ENCODE assay signal across 8 cellular contexts in the genomic region with DNA sequence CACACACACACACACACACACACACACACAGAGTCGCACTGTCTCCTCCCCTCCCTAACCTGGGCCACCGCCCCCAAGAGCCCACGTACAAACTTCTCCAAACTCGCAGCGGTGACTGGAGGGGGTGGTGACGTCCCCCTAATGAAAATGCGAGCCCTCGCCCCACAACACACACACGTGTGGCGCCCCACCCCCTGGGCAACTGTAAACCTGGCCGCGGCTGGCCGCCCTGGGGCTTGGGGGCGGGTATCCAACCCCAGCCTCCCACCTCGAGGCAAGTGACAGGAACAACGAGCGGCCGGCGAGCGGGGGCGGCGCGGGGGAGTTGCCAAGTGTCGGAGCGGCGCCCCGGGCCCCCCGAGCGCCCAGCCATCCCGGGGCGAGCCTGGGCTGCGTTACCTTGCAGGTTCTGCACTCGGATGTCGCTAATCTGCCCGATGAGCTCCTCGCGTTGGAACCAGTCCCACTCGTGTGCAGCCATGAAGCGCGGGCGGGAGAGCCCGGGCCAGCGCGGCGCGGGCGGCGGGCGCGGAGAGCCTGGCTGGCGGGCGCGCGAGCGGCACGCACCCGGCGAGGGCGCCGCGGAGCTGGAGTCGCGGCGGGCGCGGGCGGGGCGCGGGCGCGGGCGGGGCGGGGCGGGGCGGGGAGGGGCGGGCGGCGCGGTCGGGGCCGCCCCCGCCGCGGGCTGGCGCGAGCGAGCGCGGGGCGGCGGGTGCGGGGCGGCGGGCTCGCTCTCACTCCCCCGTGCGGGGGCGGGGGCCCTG. TPM values are rescaled to one million over a fixed set of nuclear protein-coding genes. Genes with fewer than 3 reads are reported as not detected.
A peak's percentile ranks its signal among the peaks of the same experiment; 100 is the strongest.
DNase-seq lines count a peak whose midpoint lies in the region; ATAC-seq and TF ChIP-seq lines count a peak whose summit lies in the region.

A gene with protein sequence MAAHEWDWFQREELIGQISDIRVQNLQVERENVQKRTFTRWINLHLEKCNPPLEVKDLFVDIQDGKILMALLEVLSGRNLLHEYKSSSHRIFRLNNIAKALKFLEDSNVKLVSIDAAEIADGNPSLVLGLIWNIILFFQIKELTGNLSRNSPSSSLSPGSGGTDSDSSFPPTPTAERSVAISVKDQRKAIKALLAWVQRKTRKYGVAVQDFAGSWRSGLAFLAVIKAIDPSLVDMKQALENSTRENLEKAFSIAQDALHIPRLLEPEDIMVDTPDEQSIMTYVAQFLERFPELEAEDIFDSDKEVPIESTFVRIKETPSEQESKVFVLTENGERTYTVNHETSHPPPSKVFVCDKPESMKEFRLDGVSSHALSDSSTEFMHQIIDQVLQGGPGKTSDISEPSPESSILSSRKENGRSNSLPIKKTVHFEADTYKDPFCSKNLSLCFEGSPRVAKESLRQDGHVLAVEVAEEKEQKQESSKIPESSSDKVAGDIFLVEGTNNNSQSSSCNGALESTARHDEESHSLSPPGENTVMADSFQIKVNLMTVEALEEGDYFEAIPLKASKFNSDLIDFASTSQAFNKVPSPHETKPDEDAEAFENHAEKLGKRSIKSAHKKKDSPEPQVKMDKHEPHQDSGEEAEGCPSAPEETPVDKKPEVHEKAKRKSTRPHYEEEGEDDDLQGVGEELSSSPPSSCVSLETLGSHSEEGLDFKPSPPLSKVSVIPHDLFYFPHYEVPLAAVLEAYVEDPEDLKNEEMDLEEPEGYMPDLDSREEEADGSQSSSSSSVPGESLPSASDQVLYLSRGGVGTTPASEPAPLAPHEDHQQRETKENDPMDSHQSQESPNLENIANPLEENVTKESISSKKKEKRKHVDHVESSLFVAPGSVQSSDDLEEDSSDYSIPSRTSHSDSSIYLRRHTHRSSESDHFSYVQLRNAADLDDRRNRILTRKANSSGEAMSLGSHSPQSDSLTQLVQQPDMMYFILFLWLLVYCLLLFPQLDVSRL (minus strand): TSS at position 597 of the 764 bp plus-strand sequence. CDS start 116 bp downstream, at position 481.

- H3K4me3 ChIP-seq in GM12864 (ENCODE audit: low read depth, low read length) (peak within 1 kb of the TSS; percentile 65), duodenal mucosa (ENCODE audit: low read depth in 1 of 2, low read length in 2 of 2) (peak within 1 kb of the TSS; percentile 77), mesenchymal stem cell (ENCODE audit: insufficient read depth in 1 of 2, low read depth in 1 of 2, low read length in 2 of 2) (peak within 1 kb of the TSS; percentile 75 to 85)

- no peak within 1 kb of the TSS for H2AFZ ChIP-seq in mesenchymal stem cell (ENCODE audit: low read depth, low read length)

- peaks cover 19% of the 10 kb centered on the region for H3K4me1 Mint-ChIP-seq in WTC11
- H3K4me1 Mint-ChIP-seq in stimulated activated naive CD8-positive, alpha-beta T cell treated with anti-CD3 and anti-CD28 coated beads, Interleukin-15, amount 100 ng/mL, for 72 hours: peaks cover 25% of the 10 kb centered on the region

- WGBS in mesenchymal stem cell: 2% methylated on average over 35 of the region's 98 CpGs

- peaks cover under 1 to 32% of the 10 kb centered on the region in 2 donors for H3K4me1 ChIP-seq in duodenal mucosa (ENCODE audit: control insufficient read depth in 1 of 2, insufficient read depth in 2 of 2, low read length in 2 of 2)
- H3K4me1 ChIP-seq in mesenchymal stem cell (ENCODE audit: control insufficient read depth, insufficient read depth, low read depth, low read length): peaks cover 45% of the 10 kb centered on the region

- TF ChIP-seq RAD21 in Ishikawa (IDR thresholded peaks at IDR 0.05; ENCODE audit: low read depth): no peak

- no peak within 1 kb of the TSS for H4K8ac ChIP-seq in mesenchymal stem cell (ENCODE audit: low read length)

- H3K27ac Mint-ChIP-seq in WTC11: no peak within 1 kb of the TSS
- peak within 1 kb of the TSS in 1 of 2 donors; percentile 5 for H3K27ac Mint-ChIP-seq in stimulated activated naive CD8-positive, alpha-beta T cell treated with anti-CD3 and anti-CD28 coated beads, Interleukin-15, amount 100 ng/mL, for 72 hours

- H3K27me3 Mint-ChIP-seq in WTC11 (ENCODE audit: low read depth): peaks cover 38% of the 10 kb centered on the region
- H3K27me3 Mint-ChIP-seq in stimulated activated naive CD8-positive, alpha-beta T cell treated with anti-CD3 and anti-CD28 coated beads, Interleukin-15, amount 100 ng/mL, for 72 hours: peaks cover 65% of the 10 kb centered on the region

- peak within 1 kb of the TSS; percentile 24 for H2BK120ac ChIP-seq in mesenchymal stem cell (ENCODE audit: low read depth, low read length)

- TF ChIP-seq EP300 in Ishikawa (IDR thresholded peaks at IDR 0.05; ENCODE audit: borderline replicate concordance): no peak

- H2AK5ac ChIP-seq in mesenchymal stem cell (ENCODE audit: low read length, severe bottlenecking): peak within 1 kb of the TSS; percentile 74

- H3K27me3 ChIP-seq in duodenal mucosa (ENCODE audit: control insufficient read depth in 1 of 2, insufficient read depth in 2 of 2, low read length in 2 of 2) (no peaks in the 10 kb centered on the region), mesenchymal stem cell (ENCODE audit: control insufficient read depth in 1 of 2, insufficient read depth in 1 of 2, low read length in 2 of 2) (peaks cover 0 to 49% of the 10 kb centered on the region in 2 experiments)

- DNase-seq in GM12864 (ENCODE audit: low read depth) (no peak), WTC11 (ENCODE audit: low spot score) (peak; percentile 59), mesenchymal stem cell (peak; percentile 28), DMS114 treated with DMSO at 0.1 percent for 48 hours (lab: John Stamatoyannopoulos, UW; ENCODE audit: unreplicated experiment) (no peak)
- DNase-seq in stimulated activated naive CD8-positive, alpha-beta T cell treated with anti-CD3 and anti-CD28 coated beads, Interleukin-15, amount 100 ng/mL, for 72 hours: peak; percentile 25 to 26

- peak within 1 kb of the TSS; percentile 65 for H4K91ac ChIP-seq in mesenchymal stem cell (ENCODE audit: low read length)

- peak within 1 kb of the TSS in 1 of 2 experiments; percentile 37 for H2BK12ac ChIP-seq in mesenchymal stem cell (ENCODE audit: low read length in 2 of 2)

- H3K23ac ChIP-seq in mesenchymal stem cell (ENCODE audit: low read length in 2 of 2): peak within 1 kb of the TSS in 1 of 2 experiments; percentile 23

- peak within 1 kb of the TSS; percentile 40 to 84 for H3K18ac ChIP-seq in mesenchymal stem cell (ENCODE audit: low read depth in 1 of 2, low read length in 2 of 2)

- no peaks in the 10 kb centered on the region for H3K36me3 Mint-ChIP-seq in WTC11

- peak within 1 kb of the TSS; percentile 22 for H2BK5ac ChIP-seq in mesenchymal stem cell (ENCODE audit: low read depth, low read length, poor library complexity, severe bottlenecking)

- peak; percentile 55 for ATAC-seq in WTC11
- peak; percentile 58 for ATAC-seq in stimulated activated naive CD8-positive, alpha-beta T cell treated with anti-CD3 and anti-CD28 coated beads, Interleukin-15, amount 100 ng/mL, for 72 hours

- peak within 1 kb of the TSS; percentile 93 for H3K4me2 ChIP-seq in mesenchymal stem cell (ENCODE audit: low read length, poor library complexity, severe bottlenecking)

- CTCF ChIA-PET in WTC11 (lab: Charles Lee): interaction anchor here (0.6 to 1.6 kb wide), 4 partner anchors 41 to 1190 kb away, joined by 3 to 10 read pairs (median 4); no protein-coding TSS in a partner anchor

- H2BK15ac ChIP-seq in mesenchymal stem cell (ENCODE audit: low read depth, poor library complexity, severe bottlenecking): peak within 1 kb of the TSS; percentile 83

- H3K27ac ChIP-seq in 22Rv1 (peak within 1 kb of the TSS; percentile 80), duodenal mucosa (ENCODE audit: low read depth, low read length) (peak within 1 kb of the TSS; percentile 67), mesenchymal stem cell (ENCODE audit: low read length, poor library complexity, severe bottlenecking) (peak within 1 kb of the TSS; percentile 38)

- peak within 1 kb of the TSS; percentile 63 to 69 for H3K9ac ChIP-seq in duodenal mucosa (ENCODE audit: low read depth in 1 of 2, low read length in 2 of 2)
- peak within 1 kb of the TSS; percentile 60 for H3K9ac ChIP-seq in mesenchymal stem cell (ENCODE audit: low read length)

- no peaks in the 10 kb centered on the region for H3K9me3 ChIP-seq in duodenal mucosa (ENCODE audit: control insufficient read depth in 1 of 2, low read length in 2 of 2)
- no peaks in the 10 kb centered on the region for H3K9me3 ChIP-seq in mesenchymal stem cell (ENCODE audit: control insufficient read depth, low read length)

- H3K14ac ChIP-seq in mesenchymal stem cell (ENCODE audit: low read length in 2 of 2): no peak within 1 kb of the TSS

- POLR2A ChIA-PET in WTC11 (lab: Charles Lee): no interaction called here

- peak within 1 kb of the TSS; percentile 79 for H3K4me3 Mint-ChIP-seq in WTC11
- peak within 1 kb of the TSS; percentile 74 to 81 for H3K4me3 Mint-ChIP-seq in stimulated activated naive CD8-positive, alpha-beta T cell treated with anti-CD3 and anti-CD28 coated beads, Interleukin-15, amount 100 ng/mL, for 72 hours

- no peak for TF ChIP-seq CTCF in 22Rv1 (IDR thresholded peaks at IDR 0.05)
- TF ChIP-seq CTCF in GM12864 (IDR thresholded peaks at IDR 0.05; ENCODE audit: low read depth, low read length, missing control alignments): no peak
- TF ChIP-seq CTCF in WTC11 (IDR thresholded peaks at IDR 0.05): no peak

- no peaks in the 10 kb centered on the region for H3K9me3 Mint-ChIP-seq in WTC11
- no peaks in the 10 kb centered on the region for H3K9me3 Mint-ChIP-seq in stimulated activated naive CD8-positive, alpha-beta T cell treated with anti-CD3 and anti-CD28 coated beads, Interleukin-15, amount 100 ng/mL, for 72 hours

- H3K4ac ChIP-seq in mesenchymal stem cell (ENCODE audit: low read depth in 1 of 2, low read length in 2 of 2): peak within 1 kb of the TSS in 1 of 2 experiments; percentile 27

- peaks cover 6% of the 10 kb centered on the region for H3K79me1 ChIP-seq in mesenchymal stem cell (replicated peaks; ENCODE audit: low read length, poor library complexity, severe bottlenecking)

- H3K36me3 ChIP-seq in duodenal mucosa (ENCODE audit: control insufficient read depth in 1 of 2, insufficient read depth in 2 of 2, low read length in 2 of 2) (no peaks in the 10 kb centered on the region), mesenchymal stem cell (ENCODE audit: control insufficient read depth in 1 of 2, insufficient read depth in 2 of 2, low read depth in 1 of 2, low read length in 2 of 2) (peaks cover 0 to 7% of the 10 kb centered on the region in 2 experiments)

TF ChIP-seq in Ishikawa, 13 proteins besides CTCF, POLR2A, EP300 and RAD21 (continues in another document):
- TF ChIP-seq FOXM1 (IDR thresholded peaks at IDR 0.05; ENCODE audit: borderline replicate concordance, low read depth) (no peak), TEAD4 (IDR thresholded peaks at IDR 0.05) (peak; percentile 26; the same call in 1 of the 2 replicates), NFIC (IDR thresholded peaks at IDR 0.05) (peak; percentile 42; the same call in 1 of the 2 replicates), EGR1 (IDR thresholded peaks at IDR 0.05) (peak; percentile 84)

RNA-seq across cellular contexts. Expression of the gene that starts here (rescaled TPM):
- total RNA-seq in WTC11 (2021): 10.4 to 12.2 TPM (median 10.8 TPM) in 3 replicates
- polyA plus RNA-seq in mesenchymal stem cell (2013, experiment 1 of 2): 1.9 TPM
- polyA plus RNA-seq in mesenchymal stem cell (2013, experiment 2 of 2): 1.6 TPM

Comparison
In these comparisons a context has a peak if more than half of its experiments do, and no peak if none do; other contexts are left out.
1. DNase-seq: peak in WTC11 (single experiment), mesenchymal stem cell (single experiment) and stimulated activated naive CD8-positive, alpha-beta T cell treated with anti-CD3 and anti-CD28 coated beads, Interleukin-15, amount 100 ng/mL, for 72 hours (2 of 2); none in GM12864 (single experiment) and DMS114 treated with DMSO at 0.1 percent for 48 hours (single experiment).
2. Peak in every context shown above with its lines, with median percentiles within 50 percentile points of each other: H3K27ac ChIP-seq and H3K4me3 ChIP-seq.